22 cellular contexts compared by ENCODE assay signal in the genomic region with DNA sequence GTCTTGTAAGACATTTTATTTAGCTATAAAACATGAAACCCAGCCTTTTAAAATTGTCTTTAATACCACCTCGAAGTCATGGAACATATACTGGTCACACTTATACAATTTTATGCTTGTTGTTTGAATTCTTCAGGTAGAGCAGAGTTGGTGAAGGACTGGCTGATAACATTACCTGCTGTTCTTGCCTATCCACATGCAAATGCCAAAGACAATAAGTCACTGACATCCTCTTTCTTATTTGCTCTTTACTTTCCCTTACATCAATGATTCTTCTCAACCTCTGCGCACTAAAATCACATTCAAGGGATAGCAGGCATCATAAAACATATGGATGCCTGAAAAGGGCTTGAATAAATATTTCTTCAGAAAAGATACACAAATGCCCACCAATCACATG.
"Had no signal": no experiment of that assay in that cellular context is flagged by ENCODE, and none has a peak within 500 bp of the region (broad histone marks: within the 10 kb centered on the region; RNA-seq: fewer than 3 reads in every experiment).

No MANE protein-coding gene starts in this region.

- H3K36me3 ChIP-seq: esophagus muscularis mucosa, gastrocnemius medialis, heart right ventricle, ovary, right atrium auricular region, sigmoid colon, stomach, thoracic aorta, transverse colon had no signal

- H3K4me3 ChIP-seq: coronary artery, esophagus muscularis mucosa, gastrocnemius medialis, heart right ventricle, mucosa of descending colon, ovary, right atrium auricular region, sigmoid colon, skin epidermis, stomach, thoracic aorta, transverse colon had no signal

- FAIRE-seq: endometrium, islet of Langerhans had no signal

- H3K9me3 ChIP-seq: esophagus muscularis mucosa, gastrocnemius medialis, mucosa of descending colon, ovary, sigmoid colon, stomach, thoracic aorta, transverse colon had no signal

- H3K4me3 Mint-ChIP-seq: naive thymus-derived CD8-positive, alpha-beta T cell had no signal

- H3K4me1 Mint-ChIP-seq: naive thymus-derived CD8-positive, alpha-beta T cell had no signal

- DNase-seq: effector memory CD4-positive, alpha-beta T cell; gastrocnemius medialis; heart right ventricle; hypothalamus; mucosa of descending colon; naive thymus-derived CD8-positive, alpha-beta T cell; ovary; sigmoid colon; stimulated activated CD4-positive, alpha-beta T cell treated with anti-CD3 and anti-CD28 coated beads, Interleukin-2, amount 100 ng/mL, for 24 hours; stimulated activated CD4-positive, alpha-beta T cell treated with anti-CD3 and anti-CD28 coated beads, Interleukin-4, amount 100 ng/mL, for 4 hours; stimulated activated naive CD4-positive, alpha-beta T cell; stomach; substantia nigra; transverse colon had no signal

- H3K27me3 ChIP-seq: esophagus muscularis mucosa, gastrocnemius medialis, ovary, right atrium auricular region, sigmoid colon, stomach, transverse colon had no signal

- H3K27ac ChIP-seq: coronary artery, esophagus muscularis mucosa, gastrocnemius medialis, heart right ventricle, ovary, right atrium auricular region, sigmoid colon, skin epidermis, stomach, thoracic aorta, transverse colon had no signal

- H3K4me1 ChIP-seq: esophagus muscularis mucosa, gastrocnemius medialis, heart right ventricle, right atrium auricular region, sigmoid colon, stomach, transverse colon had no signal

- ATAC-seq: gastrocnemius medialis; heart right ventricle; left lobe of liver; mucosa of descending colon; naive thymus-derived CD8-positive, alpha-beta T cell had no signal

- H3K36me3 Mint-ChIP-seq: naive thymus-derived CD8-positive, alpha-beta T cell had no signal
